Comparison of ENCODE assay signal across 9 cellular contexts in the genomic region with DNA sequence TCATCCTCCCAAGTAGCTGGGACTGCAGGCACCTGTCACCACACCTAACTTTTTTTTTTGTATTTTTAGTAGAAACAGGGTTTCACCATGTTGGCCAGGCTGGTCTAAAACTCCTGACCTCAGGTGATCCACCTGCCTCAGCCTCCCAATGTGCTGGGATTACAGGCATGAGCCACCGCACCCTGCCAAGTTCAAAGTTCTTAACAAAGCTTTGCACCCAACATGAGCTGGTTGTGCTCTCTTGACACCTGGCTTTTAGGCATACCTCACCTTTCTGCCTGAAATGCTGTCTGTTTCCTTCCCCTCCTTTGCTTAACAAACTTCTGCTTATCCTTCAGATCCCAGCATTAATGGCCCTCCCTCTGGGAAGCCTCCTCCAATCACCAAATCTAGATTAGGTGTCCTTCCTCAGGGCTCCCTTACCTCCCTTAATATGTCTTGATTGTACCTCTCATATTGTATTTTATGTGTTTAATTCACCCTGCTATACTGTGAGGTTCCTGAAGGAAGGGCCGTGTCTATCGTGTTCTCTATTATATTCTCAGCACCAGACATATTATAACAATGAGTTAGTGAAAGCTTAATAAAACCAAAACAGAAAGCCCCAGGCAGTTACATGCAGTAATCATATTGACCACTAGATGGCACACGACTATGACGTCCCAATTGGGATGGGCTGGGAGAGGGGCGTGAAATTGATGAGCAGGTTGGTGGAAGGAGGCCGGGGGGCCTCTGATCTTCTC.
DNase-seq lines count a peak whose midpoint lies in the region; ATAC-seq, FAIRE-seq and TF ChIP-seq lines count a peak whose summit lies in the region.
"Had no signal": no experiment of that assay in that cellular context is flagged by ENCODE, and none has a peak within 500 bp of the region (broad histone marks: within the 10 kb centered on the region; RNA-seq: fewer than 3 reads in every experiment).

No MANE protein-coding gene starts in this region.

- ATAC-seq in natural killer cell, result peak; percentile 38 to 61 (median 44)
- ATAC-seq in natural killer cell treated with Interleukin-12 subunit alpha and Interleukin-12 subunit beta and Interleukin-15 and Interleukin-18, amount 100 ng/mL, for 72 hours, result no peak

- no peaks in the 10 kb centered on the region for H3K9me3 ChIP-seq in kidney (ENCODE audit: control insufficient read depth in 1 of 2, low read length in 2 of 2)

- no peak overlapping the region for H3K27ac ChIP-seq in kidney (ENCODE audit: low read depth in 2 of 2, low read length in 2 of 2)

- H3K4me1 ChIP-seq in kidney (ENCODE audit: control insufficient read depth in 1 of 2, insufficient read depth in 1 of 2, low read depth in 1 of 2, low read length in 2 of 2), result peaks cover 0 to 6% of the 10 kb centered on the region in 2 donors

- no peaks in the 10 kb centered on the region for H3K36me3 ChIP-seq in kidney (ENCODE audit: control insufficient read depth in 1 of 2, insufficient read depth in 2 of 2, low read length in 2 of 2)

- intact Hi-C loops in natural killer cell (cut with micrococcal nuclease) (loop anchor here (1.0 kb wide), 1 partner anchor 161 kb away; no protein-coding TSS in a partner anchor), kidney (cut with DNase I) (no loop called here)

- in situ Hi-C loops in astrocyte of the cerebellum (cut with HindIII; ENCODE audit: low sequenced_read_pairs), result loop anchor here (5.0 kb wide), 1 partner anchor 45 kb away; no protein-coding TSS in a partner anchor

- no peak overlapping the region for H3K27ac Mint-ChIP-seq in natural killer cell
- no peak overlapping the region for H3K27ac Mint-ChIP-seq in natural killer cell treated with Interleukin-12 subunit alpha and Interleukin-12 subunit beta and Interleukin-15 and Interleukin-18, amount 100 ng/mL, for 72 hours

- DNase-seq in natural killer cell (no peak), NB4 (ENCODE audit: low read depth) (peak; percentile 62), astrocyte of the cerebellum (ENCODE audit: low read depth) (no peak), kidney (no peak), urothelium cell line (ENCODE audit: low spot score) (peak; percentile 50), mucosa of gallbladder (ENCODE audit: low spot score) (no peak), dedifferentiated amniotic fluid mesenchymal stem cell (ENCODE audit: extremely low spot score) (no peak)
- no peak for DNase-seq in natural killer cell treated with Interleukin-12 subunit alpha and Interleukin-12 subunit beta and Interleukin-15 and Interleukin-18, amount 100 ng/mL, for 72 hours (ENCODE audit: low spot score)

- TF ChIP-seq POLR2A in NB4 (IDR thresholded peaks at IDR 0.05; ENCODE audit: extremely low read depth, insufficient read length), result no peak

- no peak overlapping the region for H3K9ac ChIP-seq in kidney (ENCODE audit: low read length in 2 of 2)

- peaks cover 0 to 3% of the 10 kb centered on the region in 2 donors for H3K4me1 Mint-ChIP-seq in natural killer cell
- peaks cover 3 to 5% of the 10 kb centered on the region in 2 donors for H3K4me1 Mint-ChIP-seq in natural killer cell treated with Interleukin-12 subunit alpha and Interleukin-12 subunit beta and Interleukin-15 and Interleukin-18, amount 100 ng/mL, for 72 hours (ENCODE audit: low read depth in 2 of 2)
- H3K4me1 Mint-ChIP-seq: central memory CD8-positive, alpha-beta T cell had no signal

- no peak overlapping the region for H3K4me3 Mint-ChIP-seq in natural killer cell
- no peak overlapping the region for H3K4me3 Mint-ChIP-seq in natural killer cell treated with Interleukin-12 subunit alpha and Interleukin-12 subunit beta and Interleukin-15 and Interleukin-18, amount 100 ng/mL, for 72 hours
- H3K4me3 Mint-ChIP-seq: central memory CD8-positive, alpha-beta T cell had no signal

- peaks cover 0 to 3% of the 10 kb centered on the region in 2 donors for H3K9me3 Mint-ChIP-seq in natural killer cell
- H3K9me3 Mint-ChIP-seq in natural killer cell treated with Interleukin-12 subunit alpha and Interleukin-12 subunit beta and Interleukin-15 and Interleukin-18, amount 100 ng/mL, for 72 hours, result peaks cover 3% of the 10 kb centered on the region

- H3K36me3 Mint-ChIP-seq in natural killer cell, result peaks cover 7% of the 10 kb centered on the region
- H3K36me3 Mint-ChIP-seq in natural killer cell treated with Interleukin-12 subunit alpha and Interleukin-12 subunit beta and Interleukin-15 and Interleukin-18, amount 100 ng/mL, for 72 hours, result peaks cover 5% of the 10 kb centered on the region

- peak; percentile 69 for TF ChIP-seq CTCF in natural killer cell (IDR thresholded peaks at IDR 0.05)
- TF ChIP-seq CTCF in NB4 (IDR thresholded peaks at IDR 0.05; ENCODE audit: low read depth, low read length), result peak; percentile 77
- peak; percentile 76 for TF ChIP-seq CTCF in astrocyte of the cerebellum (IDR thresholded peaks at IDR 0.05; ENCODE audit: low read depth, low read length, missing control alignments)
- TF ChIP-seq CTCF in kidney (IDR thresholded peaks at IDR 0.05; ENCODE audit: borderline replicate concordance, extremely low read depth, insufficient read depth), result peak; percentile 83

- H3K4me3 ChIP-seq in NB4 (ENCODE audit: low read depth, low read length) (no peak overlapping the region), astrocyte of the cerebellum (ENCODE audit: low read depth, low read length) (no peak overlapping the region), kidney (ENCODE audit: low read length in 2 of 2) (no peak overlapping the region)

- H3K27me3 Mint-ChIP-seq in natural killer cell (ENCODE audit: low read depth in 2 of 2), result peaks cover 0 to 3% of the 10 kb centered on the region in 2 donors
- peaks cover 2 to 10% of the 10 kb centered on the region in 2 donors for H3K27me3 Mint-ChIP-seq in natural killer cell treated with Interleukin-12 subunit alpha and Interleukin-12 subunit beta and Interleukin-15 and Interleukin-18, amount 100 ng/mL, for 72 hours

- FAIRE-seq in kidney (lab: Jason Lieb, UNC) (no peak), urothelium cell line (lab: Jason Lieb, UNC) (no peak)

Comparison
In these comparisons a context has a peak if more than half of its experiments do, and no peak if none do; other contexts are left out.
1. ATAC-seq: peak in natural killer cell (3 of 3); none in natural killer cell treated with Interleukin-12 subunit alpha and Interleukin-12 subunit beta and Interleukin-15 and Interleukin-18, amount 100 ng/mL, for 72 hours (0 of 2).
2. DNase-seq: peak in NB4 (single experiment) and urothelium cell line (single experiment); none in natural killer cell (single experiment), natural killer cell treated with Interleukin-12 subunit alpha and Interleukin-12 subunit beta and Interleukin-15 and Interleukin-18, amount 100 ng/mL, for 72 hours (single experiment), astrocyte of the cerebellum (single experiment), kidney (single experiment), mucosa of gallbladder (single experiment) and dedifferentiated amniotic fluid mesenchymal stem cell (single experiment).
3. Peak in every context shown above with its lines, with median percentiles within 50 percentile points of each other: CTCF ChIP-seq.